In genomic region chr12:122752464-122753212, GRCh38 we compare ENCODE assay signal across 1 cellular context.
A peak's percentile ranks its signal among the peaks of the same experiment; 100 is the strongest.
TF ChIP-seq lines count a peak whose summit lies in the region.

Gene DENR, plus strand, starts transcription at chr12:122752824. Its CDS starts 878 bp downstream, at chr12:122753702.

TF ChIP-seq in K562, 482 proteins besides CTCF, POLR2A, EP300 and RAD21 (continued from another document and continues in another):
- TF ChIP-seq MBD2 (IDR thresholded peaks at IDR 0.05; ENCODE audit: borderline replicate concordance, low read depth) (peak; percentile 61; the same call in 1 of the 2 replicates), THRB (CRISPR knock-in tag; conservative IDR thresholded peaks at IDR 0.05) (no peak), ZNF407 (IDR thresholded peaks at IDR 0.05; ENCODE audit: low read depth) (no peak), GATA2 (CRISPR knock-in tag; IDR thresholded peaks at IDR 0.05) (no peak), ZZZ3 (IDR thresholded peaks at IDR 0.05) (peak; percentile 79), ZBTB7A (IDR thresholded peaks at IDR 0.05; ENCODE audit: borderline replicate concordance, control insufficient read depth, low read depth, low read length) (no peak; the same call in 1 of the 2 replicates), CHAMP1 (IDR thresholded peaks at IDR 0.05) (no peak), MBD1 (CRISPR knock-in tag; IDR thresholded peaks at IDR 0.05) (no peak), GMEB1 (CRISPR knock-in tag; IDR thresholded peaks at IDR 0.05) (peak; percentile 62), ERF (CRISPR knock-in tag; IDR thresholded peaks at IDR 0.05) (0 out of 2 replicates have a peak, but pooled peaks have one; percentile 8), BACH1 (tag; IDR thresholded peaks at IDR 0.05) (no peak), NCOA1 (IDR thresholded peaks at IDR 0.05; ENCODE audit: low read depth) (no peak), MCM2 (IDR thresholded peaks at IDR 0.05; ENCODE audit: low read depth) (no peak), IRF1 (CRISPR knock-in tag; IDR thresholded peaks at IDR 0.05; ENCODE audit: borderline replicate concordance) (no peak), FUS (optimal IDR thresholded peaks at IDR 0.05; ENCODE audit: low read depth, low read length) (no peak), ZBTB49 (CRISPR knock-in tag; IDR thresholded peaks at IDR 0.05; ENCODE audit: borderline replicate concordance) (no peak), DPF2 (IDR thresholded peaks at IDR 0.05) (no peak), CC2D1A (IDR thresholded peaks at IDR 0.05) (peak; percentile 87; the same call in 1 of the 2 replicates), RNF2 (IDR thresholded peaks at IDR 0.05) (0 out of 2 replicates have a peak, but pooled peaks have one; percentile 42), FOXK1 (CRISPR knock-in tag; IDR thresholded peaks at IDR 0.05; ENCODE audit: borderline replicate concordance) (no peak), KDM1A (IDR thresholded peaks at IDR 0.05) (no peak), COPS2 (conservative IDR thresholded peaks at IDR 0.05) (no peak), NUFIP1 (IDR thresholded peaks at IDR 0.05; ENCODE audit: partially characterized antibody) (no peak), THRA (IDR thresholded peaks at IDR 0.05) (no peak), FOXP1 (CRISPR knock-in tag; IDR thresholded peaks at IDR 0.05) (peak; percentile 68; the same call in 1 of the 2 replicates), RB1 (IDR thresholded peaks at IDR 0.05; ENCODE audit: low read depth) (peak; percentile 83), ETS2 (tag; IDR thresholded peaks at IDR 0.05; ENCODE audit: borderline replicate concordance, poor library complexity, severe bottlenecking) (no peak), L3MBTL2 (IDR thresholded peaks at IDR 0.05) (peak; percentile 69), ZNF655 (CRISPR knock-in tag; IDR thresholded peaks at IDR 0.05) (no peak), ZNF639 (CRISPR knock-in tag; conservative IDR thresholded peaks at IDR 0.05 in 1 of 2, IDR thresholded peaks at IDR 0.05 in 1 of 2) (peak in 1 of 2 experiments; percentile 61; a peak in 2 of 4 replicates), TSC22D4 (tag; IDR thresholded peaks at IDR 0.05) (no peak), SRSF9 (IDR thresholded peaks at IDR 0.05; ENCODE audit: borderline replicate concordance, low read depth, low read length) (no peak), ILF3 (IDR thresholded peaks at IDR 0.05; ENCODE audit: borderline replicate concordance) (no peak), TAF9B (IDR thresholded peaks at IDR 0.05; ENCODE audit: partially characterized antibody) (peak; percentile 78), SPI1 (IDR thresholded peaks at IDR 0.05; ENCODE audit: borderline replicate concordance, low read depth, low read length) (no peak), ZC3H8 (IDR thresholded peaks at IDR 0.05) (no peak), RFX7 (CRISPR knock-in tag; IDR thresholded peaks at IDR 0.05) (no peak)
